In the genomic region with DNA sequence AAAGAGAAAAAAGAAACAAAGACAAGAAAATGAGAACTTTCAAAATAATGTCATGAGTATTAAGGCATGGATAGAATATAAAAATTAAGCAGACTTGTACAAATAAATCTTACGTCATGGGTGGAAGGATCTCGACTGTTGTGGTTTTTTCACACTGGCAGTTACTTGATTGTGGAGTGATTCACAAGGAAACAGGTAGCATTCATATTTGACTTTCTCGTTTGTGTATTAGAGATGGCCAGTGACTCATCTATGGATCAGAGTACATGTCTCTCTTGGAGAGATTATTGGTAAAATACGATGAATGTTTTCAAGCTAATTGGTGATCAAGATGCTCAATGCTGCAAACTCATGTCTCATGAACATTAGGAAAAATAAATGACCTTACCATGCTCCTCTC, we compare ENCODE assay signal across 19 cellular contexts.
"Had no signal": no experiment of that assay in that cellular context is flagged by ENCODE, and none has a peak within 500 bp of the region (broad histone marks: within the 10 kb centered on the region; RNA-seq: fewer than 3 reads in every experiment).

No MANE protein-coding gene starts in this region.

- H3K9me3 Mint-ChIP-seq: activated naive CD4-positive, alpha-beta T cell treated with anti-CD3 and anti-CD28 coated beads, Interleukin-2, amount 50 U/mL, for 72 hours; neural crest cell; stimulated activated naive CD8-positive, alpha-beta T cell treated with anti-CD3 and anti-CD28 coated beads, Interleukin-15, amount 100 ng/mL, for 72 hours; type B pancreatic cell had no signal

- H3K4me1 ChIP-seq: body of pancreas, psoas muscle had no signal

- H3K4me3 ChIP-seq: body of pancreas, psoas muscle, spleen had no signal

- H3K27me3 ChIP-seq: body of pancreas, spleen had no signal

- H3K27ac ChIP-seq: body of pancreas, psoas muscle, spleen had no signal

- H3K36me3 Mint-ChIP-seq: activated CD8-positive, alpha-beta memory T cell treated with anti-CD3 and anti-CD28 coated beads, Interleukin-2, amount 10 ng/mL, durations not matched to agents 7 days and 5 days; activated naive CD4-positive, alpha-beta T cell treated with anti-CD3 and anti-CD28 coated beads, Interleukin-2, amount 50 U/mL, for 72 hours; type B pancreatic cell had no signal

- H3K9me3 ChIP-seq: body of pancreas, psoas muscle had no signal

- H3K4me3 Mint-ChIP-seq: activated CD8-positive, alpha-beta memory T cell treated with anti-CD3 and anti-CD28 coated beads, Interleukin-2, amount 10 ng/mL, durations not matched to agents 7 days and 5 days; neural crest cell; stimulated activated naive CD8-positive, alpha-beta T cell treated with anti-CD3 and anti-CD28 coated beads, Interleukin-15, amount 100 ng/mL, for 72 hours; type B pancreatic cell had no signal

- H3K4me1 Mint-ChIP-seq: activated CD8-positive, alpha-beta memory T cell treated with anti-CD3 and anti-CD28 coated beads, Interleukin-2, amount 10 ng/mL, durations not matched to agents 7 days and 5 days; neural crest cell had no signal

- ATAC-seq: activated CD8-positive, alpha-beta memory T cell treated with anti-CD3 and anti-CD28 coated beads, Interleukin-2, amount 10 ng/mL, durations not matched to agents 7 days and 5 days; body of pancreas; psoas muscle; sciatic nerve; stimulated activated naive CD8-positive, alpha-beta T cell treated with anti-CD3 and anti-CD28 coated beads, Interleukin-15, amount 100 ng/mL, for 72 hours had no signal

- H3K36me3 ChIP-seq: spleen had no signal

- H3K27ac Mint-ChIP-seq: activated CD8-positive, alpha-beta memory T cell treated with anti-CD3 and anti-CD28 coated beads, Interleukin-2, amount 10 ng/mL, durations not matched to agents 7 days and 5 days; stimulated activated naive CD8-positive, alpha-beta T cell treated with anti-CD3 and anti-CD28 coated beads, Interleukin-15, amount 100 ng/mL, for 72 hours; type B pancreatic cell had no signal

- DNase-seq: activated CD4-positive, alpha-beta T cell treated with anti-CD3 and anti-CD28 coated beads, Interleukin-2, amount 50 U/mL, for 4 hours; activated CD4-positive, CD25-positive, alpha-beta regulatory T cell treated with anti-CD3 and anti-CD28 coated beads, Interleukin-2, amount 50 U/mL, for 72 hours; activated CD8-positive, alpha-beta memory T cell treated with anti-CD3 and anti-CD28 coated beads, Interleukin-2, amount 10 ng/mL, durations not matched to agents 7 days and 5 days; activated gamma-delta T cell; activated T-cell treated with anti-CD3 and anti-CD28 coated beads, Interleukin-2, amount 50 U/mL, for 1 hour; amniotic stem cell; body of pancreas; cerebellar nuclear complex; effector CD8-positive, alpha-beta T cell; head of caudate nucleus; psoas muscle; spleen; stimulated activated naive CD8-positive, alpha-beta T cell treated with anti-CD3 and anti-CD28 coated beads, Interleukin-15, amount 100 ng/mL, for 72 hours; T1000 had no signal

- H3K27me3 Mint-ChIP-seq: type B pancreatic cell had no signal

- FAIRE-seq: endothelial cell of umbilical vein had no signal
